In genomic region chr2:111042261-111042660, GRCh38 we compare ENCODE assay signal across 16 cellular contexts.
DNase-seq lines count a peak whose midpoint lies in the region; ATAC-seq, FAIRE-seq and TF ChIP-seq lines count a peak whose summit lies in the region.
"Had no signal": no experiment of that assay in that cellular context is flagged by ENCODE, and none has a peak within 500 bp of the region (broad histone marks: within the 10 kb centered on the region; RNA-seq: fewer than 3 reads in every experiment).

No MANE protein-coding gene starts in this region.

- peaks cover 2 to 3% of the 10 kb centered on the region in 2 donors for H3K9me3 Mint-ChIP-seq in activated T-cell treated with anti-CD3 and anti-CD28 coated beads, Interleukin-2, amount 50 U/mL, for 72 hours
- H3K9me3 Mint-ChIP-seq in activated T-cell treated with anti-CD3 and anti-CD28 coated beads, Interleukin-2, amount 50 U/mL, for 4 hours, result peaks cover 4% of the 10 kb centered on the region
- peaks cover 9% of the 10 kb centered on the region for H3K9me3 Mint-ChIP-seq in activated naive CD8-positive, alpha-beta T cell treated with anti-CD3 and anti-CD28 coated beads, Interleukin-2, amount 50 U/mL, for 24 hours
- H3K9me3 Mint-ChIP-seq in nephron progenitor cell, result no peaks in the 10 kb centered on the region
- H3K9me3 Mint-ChIP-seq in stimulated activated naive CD8-positive, alpha-beta T cell treated with anti-CD3 and anti-CD28 coated beads, Interleukin-15, amount 100 ng/mL, for 72 hours, result peaks cover 15% of the 10 kb centered on the region in 2 donors

- no peak for TF ChIP-seq CTCF in nephron progenitor cell (IDR thresholded peaks at IDR 0.05)
- no peak for TF ChIP-seq CTCF in D721Med (IDR thresholded peaks at IDR 0.05; ENCODE audit: insufficient read depth, missing control alignments)

- peak overlapping the region; percentile 27 to 66 for H3K4me3 Mint-ChIP-seq in activated T-cell treated with anti-CD3 and anti-CD28 coated beads, Interleukin-2, amount 50 U/mL, for 72 hours
- H3K4me3 Mint-ChIP-seq in activated T-cell treated with anti-CD3 and anti-CD28 coated beads, Interleukin-2, amount 50 U/mL, for 4 hours, result no peak overlapping the region
- H3K4me3 Mint-ChIP-seq in activated naive CD8-positive, alpha-beta T cell treated with anti-CD3 and anti-CD28 coated beads, Interleukin-2, amount 50 U/mL, for 24 hours, result peak overlapping the region; percentile 52
- peak overlapping the region; percentile 33 for H3K4me3 Mint-ChIP-seq in nephron progenitor cell
- peak overlapping the region; percentile 67 to 68 for H3K4me3 Mint-ChIP-seq in stimulated activated naive CD8-positive, alpha-beta T cell treated with anti-CD3 and anti-CD28 coated beads, Interleukin-15, amount 100 ng/mL, for 72 hours

- intact Hi-C loops in head of caudate nucleus (cut with DNase I), result no loop called here

- ATAC-seq in activated T-cell treated with anti-CD3 and anti-CD28 coated beads, Interleukin-2, amount 50 U/mL, for 72 hours (replicated peaks in 1 of 2), result no peak
- no peak for ATAC-seq in activated T-cell treated with anti-CD3 and anti-CD28 coated beads, Interleukin-2, amount 50 U/mL, for 4 hours
- no peak for ATAC-seq in activated naive CD8-positive, alpha-beta T cell treated with anti-CD3 and anti-CD28 coated beads, Interleukin-2, amount 50 U/mL, for 24 hours
- no peak for ATAC-seq in stimulated activated naive CD8-positive, alpha-beta T cell treated with anti-CD3 and anti-CD28 coated beads, Interleukin-15, amount 100 ng/mL, for 72 hours
- ATAC-seq: PC-3 had no signal

- no peak overlapping the region for H3K27ac Mint-ChIP-seq in activated T-cell treated with anti-CD3 and anti-CD28 coated beads, Interleukin-2, amount 50 U/mL, for 72 hours
- H3K27ac Mint-ChIP-seq in activated naive CD8-positive, alpha-beta T cell treated with anti-CD3 and anti-CD28 coated beads, Interleukin-2, amount 50 U/mL, for 24 hours, result peak overlapping the region; percentile 45
- peak overlapping the region; percentile 20 for H3K27ac Mint-ChIP-seq in nephron progenitor cell
- peak overlapping the region in 1 of 2 donors; percentile 2 for H3K27ac Mint-ChIP-seq in stimulated activated naive CD8-positive, alpha-beta T cell treated with anti-CD3 and anti-CD28 coated beads, Interleukin-15, amount 100 ng/mL, for 72 hours

- FAIRE-seq in frontal cortex (lab: Jason Lieb, UNC) (no peak), D721Med (lab: Jason Lieb, UNC) (no peak)
- FAIRE-seq: A204.1 had no signal

- H3K27me3 Mint-ChIP-seq in activated T-cell treated with anti-CD3 and anti-CD28 coated beads, Interleukin-2, amount 50 U/mL, for 72 hours (ENCODE audit: low read depth), result peaks cover 69% of the 10 kb centered on the region
- peaks cover 34% of the 10 kb centered on the region for H3K27me3 Mint-ChIP-seq in activated T-cell treated with anti-CD3 and anti-CD28 coated beads, Interleukin-2, amount 50 U/mL, for 4 hours (ENCODE audit: low read depth)
- peaks cover 51% of the 10 kb centered on the region for H3K27me3 Mint-ChIP-seq in activated naive CD8-positive, alpha-beta T cell treated with anti-CD3 and anti-CD28 coated beads, Interleukin-2, amount 50 U/mL, for 24 hours
- peaks cover 22% of the 10 kb centered on the region for H3K27me3 Mint-ChIP-seq in nephron progenitor cell (ENCODE audit: low read depth, poor library complexity)
- H3K27me3 Mint-ChIP-seq in stimulated activated naive CD8-positive, alpha-beta T cell treated with anti-CD3 and anti-CD28 coated beads, Interleukin-15, amount 100 ng/mL, for 72 hours, result peaks cover 14% of the 10 kb centered on the region

- H3K4me1 Mint-ChIP-seq in activated T-cell treated with anti-CD3 and anti-CD28 coated beads, Interleukin-2, amount 50 U/mL, for 72 hours (ENCODE audit: low read depth), result peaks cover 58% of the 10 kb centered on the region
- H3K4me1 Mint-ChIP-seq in activated T-cell treated with anti-CD3 and anti-CD28 coated beads, Interleukin-2, amount 50 U/mL, for 4 hours (ENCODE audit: low read depth), result peaks cover 15% of the 10 kb centered on the region
- peaks cover 49% of the 10 kb centered on the region for H3K4me1 Mint-ChIP-seq in activated naive CD8-positive, alpha-beta T cell treated with anti-CD3 and anti-CD28 coated beads, Interleukin-2, amount 50 U/mL, for 24 hours
- H3K4me1 Mint-ChIP-seq in nephron progenitor cell, result peaks cover 15% of the 10 kb centered on the region
- H3K4me1 Mint-ChIP-seq in stimulated activated naive CD8-positive, alpha-beta T cell treated with anti-CD3 and anti-CD28 coated beads, Interleukin-15, amount 100 ng/mL, for 72 hours, result peaks cover 60% of the 10 kb centered on the region

- peaks cover 5 to 10% of the 10 kb centered on the region in 2 donors for H3K36me3 Mint-ChIP-seq in activated T-cell treated with anti-CD3 and anti-CD28 coated beads, Interleukin-2, amount 50 U/mL, for 72 hours (ENCODE audit: insufficient read depth in 2 of 2)
- no peaks in the 10 kb centered on the region for H3K36me3 Mint-ChIP-seq in activated T-cell treated with anti-CD3 and anti-CD28 coated beads, Interleukin-2, amount 50 U/mL, for 4 hours (ENCODE audit: insufficient read depth)
- peaks cover 8% of the 10 kb centered on the region for H3K36me3 Mint-ChIP-seq in activated naive CD8-positive, alpha-beta T cell treated with anti-CD3 and anti-CD28 coated beads, Interleukin-2, amount 50 U/mL, for 24 hours (ENCODE audit: low read depth)
- H3K36me3 Mint-ChIP-seq in nephron progenitor cell (ENCODE audit: low read depth), result no peaks in the 10 kb centered on the region

- no peak for DNase-seq in activated T-cell treated with anti-CD3 and anti-CD28 coated beads, Interleukin-2, amount 50 U/mL, for 72 hours
- DNase-seq in activated T-cell treated with anti-CD3 and anti-CD28 coated beads, Interleukin-2, amount 50 U/mL, for 4 hours, result no peak
- no peak for DNase-seq in activated naive CD8-positive, alpha-beta T cell treated with anti-CD3 and anti-CD28 coated beads, Interleukin-2, amount 50 U/mL, for 24 hours
- no peak for DNase-seq in nephron progenitor cell
- no peak for DNase-seq in stimulated activated naive CD8-positive, alpha-beta T cell treated with anti-CD3 and anti-CD28 coated beads, Interleukin-15, amount 100 ng/mL, for 72 hours
- DNase-seq in head of caudate nucleus, result no peak
- DNase-seq in frontal cortex (ENCODE audit: low spot score in 2 of 2), result no peak
- DNase-seq in D721Med (ENCODE audit: insufficient read length, low spot score), result no peak
- DNase-seq: C1 segment of cervical spinal cord, NCI-H1048, NCI-H1436 treated with DMSO at 0.1 percent for 48 hours, NCI-H2029 treated with DMSO at 0.1 percent for 48 hours, NCI-H510A, NCI-H774, PC-3 had no signal
